ENCODE assay signal across 16 cellular contexts in the genomic region with DNA sequence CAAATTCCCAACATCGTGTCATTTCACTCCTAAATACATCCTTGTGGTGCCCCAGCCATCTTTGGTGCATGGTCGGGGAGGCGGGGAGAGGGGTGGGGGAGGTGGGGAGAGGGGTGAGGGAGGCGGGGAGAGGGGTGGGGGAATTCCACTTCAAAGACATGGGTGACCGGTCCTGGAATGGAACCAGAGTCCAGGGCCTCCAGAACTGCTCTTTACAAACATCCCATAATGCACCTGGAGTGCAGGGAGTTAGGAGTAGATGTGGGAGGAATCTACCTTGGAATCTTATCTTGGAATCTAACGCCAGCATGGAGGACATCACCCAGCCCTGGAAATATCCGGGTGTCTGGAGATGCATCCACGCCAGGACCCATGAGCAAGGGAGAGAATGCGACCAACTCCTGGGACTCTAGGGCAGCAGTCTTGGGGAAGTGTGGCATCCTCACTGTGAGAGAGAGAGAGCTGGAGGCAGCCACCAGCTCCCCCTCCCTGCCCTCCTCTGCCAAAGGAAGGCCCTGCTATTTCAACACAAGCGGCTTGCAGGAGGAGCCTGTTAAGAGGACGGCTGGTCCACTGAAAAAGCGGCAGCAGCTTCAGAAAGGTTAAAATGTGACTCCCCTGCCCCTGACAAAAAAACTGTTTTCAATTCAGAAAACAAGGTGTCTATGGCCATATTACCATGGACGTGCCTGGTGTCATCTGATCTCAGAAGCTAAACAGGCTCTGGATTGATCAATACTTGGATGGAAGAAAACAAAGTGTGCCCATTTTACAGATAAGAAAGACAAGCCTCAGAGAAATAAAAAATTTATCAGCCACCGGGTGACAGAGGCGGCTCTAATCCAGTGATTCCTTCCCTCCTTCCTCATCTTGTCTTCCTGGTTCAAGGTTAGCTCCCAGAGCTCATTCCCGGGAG.
DNase-seq lines count a peak whose midpoint lies in the region; ATAC-seq, FAIRE-seq and TF ChIP-seq lines count a peak whose summit lies in the region.
"Had no signal": no experiment of that assay in that cellular context is flagged by ENCODE, and none has a peak within 500 bp of the region (broad histone marks: within the 10 kb centered on the region; RNA-seq: fewer than 3 reads in every experiment).

No MANE protein-coding gene starts in this region.

- H3K27me3 Mint-ChIP-seq in GM23338 (ENCODE audit: insufficient read depth, low read depth, poor library complexity) (peaks cover 11% of the 10 kb centered on the region), WTC11 (ENCODE audit: low read depth) (peaks cover 4% of the 10 kb centered on the region; the same call in 1 of the 2 replicates), Caco-2 (ENCODE audit: insufficient read depth, unreplicated experiment) (no peaks in the 10 kb centered on the region), T-cell (peaks cover 0 to 5% of the 10 kb centered on the region in 2 donors)

- ATAC-seq in GM23338 = no peak; the same call in 2 of the 3 replicates
- ATAC-seq in WTC11 = no peak
- ATAC-seq in HepG2 = no peak
- no peak for ATAC-seq in T-cell (replicated peaks in 1 of 4)
- ATAC-seq: left lobe of liver, Right ventricle myocardium inferior had no signal

- no peaks in the 10 kb centered on the region for H3F3A ChIP-seq in GM23338 (replicated peaks; ENCODE audit: low read depth)

- H3K9me2 ChIP-seq in GM23338 (ENCODE audit: insufficient read depth) = no peaks in the 10 kb centered on the region

- 29% methylated on average over 15 of the region's 16 CpGs for WGBS in HepG2 (ENCODE audit: low lambda C conversion rate)

- H3K4me3 Mint-ChIP-seq in GM23338 (no peak overlapping the region), WTC11 (no peak overlapping the region), Caco-2 (ENCODE audit: unreplicated experiment) (no peak overlapping the region), T-cell (no peak overlapping the region)
- H3K4me3 Mint-ChIP-seq: activated CD4-positive, alpha-beta memory T cell treated with anti-CD3 and anti-CD28 coated beads for 36 hours; neural crest cell had no signal

- no peak for FAIRE-seq in HepG2 (lab: Jason Lieb, UNC)

- H3K27me3 ChIP-seq in GM23338 (ENCODE audit: insufficient read depth) (no peaks in the 10 kb centered on the region), HepG2 (ENCODE audit: control insufficient read depth in 1 of 2, insufficient read depth in 2 of 2, low read length in 2 of 2) (no peaks in the 10 kb centered on the region), vagina (no peaks in the 10 kb centered on the region), Caco-2 (replicated peaks; ENCODE audit: control insufficient read depth, insufficient read depth, low read length) (no peaks in the 10 kb centered on the region)
- H3K27me3 ChIP-seq: testis had no signal

- H3K9me3 ChIP-seq in HepG2 (ENCODE audit: low read length) (peaks cover 34% of the 10 kb centered on the region), vagina (no peaks in the 10 kb centered on the region), Caco-2 (peaks cover 17% of the 10 kb centered on the region; the same call in 1 of the 2 replicates)
- H3K9me3 ChIP-seq: testis had no signal

- intact Hi-C loops in HepG2 (cut with micrococcal nuclease; ENCODE audit: unreplicated experiment) (no loop called here), vagina (cut with DNase I) (loop anchor here (10.0 kb wide), 1 partner anchor 94 kb away; no protein-coding TSS in a partner anchor), Caco-2 (cut with micrococcal nuclease; ENCODE audit: unreplicated experiment) (no loop called here)

- H3K4me2 ChIP-seq in GM23338 (no peak overlapping the region), HepG2 (ENCODE audit: low read depth, low read length) (no peak overlapping the region)

- no peaks in the 10 kb centered on the region for H4K20me1 ChIP-seq in GM23338 (replicated peaks; ENCODE audit: insufficient read depth)
- H4K20me1 ChIP-seq in HepG2 (ENCODE audit: insufficient read depth, low read length) = no peaks in the 10 kb centered on the region

- TF ChIP-seq EP300 in HepG2 (IDR thresholded peaks at IDR 0.05; ENCODE audit: low read depth in 2 of 2, low read length in 2 of 2) (no peak), HepG2 (CRISPR knock-in tag; IDR thresholded peaks at IDR 0.05; ENCODE audit: borderline replicate concordance) (no peak)

- peaks cover 25% of the 10 kb centered on the region for H3K9me3 Mint-ChIP-seq in GM23338
- peaks cover 29% of the 10 kb centered on the region for H3K9me3 Mint-ChIP-seq in WTC11
- peaks cover 14% of the 10 kb centered on the region for H3K9me3 Mint-ChIP-seq in Caco-2 (ENCODE audit: unreplicated experiment)
- H3K9me3 Mint-ChIP-seq in T-cell = peaks cover 4 to 17% (median 6%) of the 10 kb centered on the region in 3 donors

- H3K27ac ChIP-seq in GM23338 (ENCODE audit: low read depth) (no peak overlapping the region), HepG2 (ENCODE audit: extremely low read length, insufficient read depth, low read length) (no peak overlapping the region), vagina (peak overlapping the region; percentile 76)
- H3K27ac ChIP-seq: testis, WERI-Rb-1 had no signal

- in situ Hi-C loops in HepG2 (cut with HindIII; ENCODE audit: extremely low pct_ligation_motif_present, low pct_unique_long_range_greater_than_20kb) = no loop called here

- POLR2A ChIA-PET in WTC11 (lab: Charles Lee) = no interaction called here
- POLR2A ChIA-PET in HepG2 (lab: Yijun Ruan, JAX) = no interaction called here
- POLR2A ChIA-PET in Caco-2 (lab: Charles Lee) = no interaction called here
- POLR2A ChIA-PET in T-cell (lab: Charles Lee) = no interaction called here

- H3K79me2 ChIP-seq in GM23338 (replicated peaks; ENCODE audit: insufficient read depth) = no peaks in the 10 kb centered on the region
- no peaks in the 10 kb centered on the region for H3K79me2 ChIP-seq in HepG2 (ENCODE audit: insufficient read depth, low read length)

- CTCF ChIA-PET in WTC11 (lab: Charles Lee) (interaction anchor here (1.0 to 1.8 kb wide), 6 partner anchors 12 to 262 kb away, joined by 3 to 5 read pairs (median 4); no protein-coding TSS in a partner anchor), HepG2 (lab: Yijun Ruan, JAX; ENCODE audit: low intra/inter-chr PET ratio, low total read pairs) (no interaction called here), Caco-2 (lab: Charles Lee) (no interaction called here), T-cell (lab: Charles Lee) (no interaction called here)

- H3K36me3 ChIP-seq in GM23338 (ENCODE audit: insufficient read depth) = no peaks in the 10 kb centered on the region
- H3K36me3 ChIP-seq in HepG2 (replicated peaks in 1 of 2; ENCODE audit: control insufficient read depth in 1 of 2, insufficient read depth in 2 of 2, low read length in 2 of 2) = no peaks in the 10 kb centered on the region
- no peaks in the 10 kb centered on the region for H3K36me3 ChIP-seq in vagina
- H3K36me3 ChIP-seq in Caco-2 (ENCODE audit: control insufficient read depth, insufficient read depth, low read length) = no peaks in the 10 kb centered on the region
- H3K36me3 ChIP-seq: WERI-Rb-1 had no signal

- no peak for TF ChIP-seq RAD21 in HepG2 (CRISPR knock-in tag; IDR thresholded peaks at IDR 0.05)

- no peak overlapping the region for H3K9ac ChIP-seq in HepG2 (ENCODE audit: insufficient read depth, low read depth, low read length)

- no peak for DNase-seq in GM23338 (ENCODE audit: low spot score)
- DNase-seq in WTC11 (ENCODE audit: low spot score) = no peak
- no peak for DNase-seq in HepG2 (ENCODE audit: low spot score)
- no peak for DNase-seq in vagina (ENCODE audit: extremely low spot score in 2 of 2)
- no peak for DNase-seq in NCI-H526 (lab: John Stamatoyannopoulos, UW)
- DNase-seq in Caco-2 = no peak
- no peak for DNase-seq in T-cell
- DNase-seq: activated CD4-positive, alpha-beta memory T cell treated with anti-CD3 and anti-CD28 coated beads for 36 hours; activated T-cell treated with anti-CD3 and anti-CD28 coated beads for 4 hours; central memory CD4-positive, alpha-beta T cell; DMS153; WERI-Rb-1 had no signal

- H2AFZ ChIP-seq in GM23338 (peak overlapping the region; percentile 25), HepG2 (ENCODE audit: low read length) (no peak overlapping the region)

- BruUV-seq in HepG2 (replicated peaks; lab: Mats Ljungman, UMichigan) (no TSS peak), Caco-2 (replicated peaks; lab: Mats Ljungman, UMichigan) (no TSS peak)

- peaks cover 18% of the 10 kb centered on the region for H3K4me1 Mint-ChIP-seq in GM23338
- H3K4me1 Mint-ChIP-seq in WTC11 = peaks cover 22% of the 10 kb centered on the region
- H3K4me1 Mint-ChIP-seq in Caco-2 (ENCODE audit: low read depth, unreplicated experiment) = no peaks in the 10 kb centered on the region
- H3K4me1 Mint-ChIP-seq in T-cell = no peaks in the 10 kb centered on the region

- TF ChIP-seq POLR2A in HepG2 (IDR thresholded peaks at IDR 0.05; ENCODE audit: insufficient read depth in 1 of 2, low read depth in 2 of 2, low read length in 2 of 2) (no peak), vagina (IDR thresholded peaks at IDR 0.05) (no peak)

- no peaks in the 10 kb centered on the region for H3K4me1 ChIP-seq in GM23338 (ENCODE audit: insufficient read depth)
- no peaks in the 10 kb centered on the region for H3K4me1 ChIP-seq in HepG2 (ENCODE audit: insufficient read depth, low read length)
- H3K4me1 ChIP-seq in vagina = peaks cover 38% of the 10 kb centered on the region
- H3K4me1 ChIP-seq in Caco-2 = no peaks in the 10 kb centered on the region

- H3K4me3 ChIP-seq in GM23338 (no peak overlapping the region), HepG2 (replicated peaks in 1 of 3; ENCODE audit: insufficient read depth in 1 of 3, low read depth in 2 of 3, low read length in 3 of 3) (no peak overlapping the region), vagina (no peak overlapping the region), Caco-2 (ENCODE audit: low read depth, low read length) (no peak overlapping the region)
- H3K4me3 ChIP-seq: testis had no signal

- no peak for TF ChIP-seq CTCF in GM23338 (conservative IDR thresholded peaks at IDR 0.05; ENCODE audit: low read depth in 2 of 2)
- no peak for TF ChIP-seq CTCF in WTC11 (IDR thresholded peaks at IDR 0.05)
- TF ChIP-seq CTCF in HepG2 (CRISPR knock-in tag; IDR thresholded peaks at IDR 0.05) = no peak
- no peak for TF ChIP-seq CTCF in vagina (IDR thresholded peaks at IDR 0.05)
- TF ChIP-seq CTCF in Caco-2 (IDR thresholded peaks at IDR 0.05; ENCODE audit: insufficient read depth in 1 of 2, low read depth in 1 of 2, low read length in 1 of 2, severe bottlenecking in 1 of 2, unreplicated experiment in 1 of 2) = no peak

- no peak overlapping the region for H3K27ac Mint-ChIP-seq in GM23338
- peak overlapping the region; percentile 76; the same call in 1 of the 2 replicates for H3K27ac Mint-ChIP-seq in WTC11
- H3K27ac Mint-ChIP-seq in Caco-2 (ENCODE audit: unreplicated experiment) = no peak overlapping the region
- no peak overlapping the region for H3K27ac Mint-ChIP-seq in T-cell
- H3K27ac Mint-ChIP-seq: activated CD4-positive, alpha-beta memory T cell treated with anti-CD3 and anti-CD28 coated beads for 36 hours had no signal

- H3K36me3 Mint-ChIP-seq in GM23338 (ENCODE audit: low read depth) = peaks cover 16% of the 10 kb centered on the region
- peaks cover 19% of the 10 kb centered on the region for H3K36me3 Mint-ChIP-seq in WTC11
- H3K36me3 Mint-ChIP-seq in Caco-2 (ENCODE audit: insufficient read depth, unreplicated experiment) = no peaks in the 10 kb centered on the region
- H3K36me3 Mint-ChIP-seq in T-cell = no peaks in the 10 kb centered on the region
- H3K36me3 Mint-ChIP-seq: activated CD4-positive, alpha-beta memory T cell treated with anti-CD3 and anti-CD28 coated beads for 36 hours had no signal

TF ChIP-seq in HepG2, 621 proteins besides CTCF, POLR2A, EP300 and RAD21 (continues in another document):
- TF ChIP-seq HNF4A (CRISPR knock-in tag; IDR thresholded peaks at IDR 0.05) = no peak
